In the genomic region with DNA sequence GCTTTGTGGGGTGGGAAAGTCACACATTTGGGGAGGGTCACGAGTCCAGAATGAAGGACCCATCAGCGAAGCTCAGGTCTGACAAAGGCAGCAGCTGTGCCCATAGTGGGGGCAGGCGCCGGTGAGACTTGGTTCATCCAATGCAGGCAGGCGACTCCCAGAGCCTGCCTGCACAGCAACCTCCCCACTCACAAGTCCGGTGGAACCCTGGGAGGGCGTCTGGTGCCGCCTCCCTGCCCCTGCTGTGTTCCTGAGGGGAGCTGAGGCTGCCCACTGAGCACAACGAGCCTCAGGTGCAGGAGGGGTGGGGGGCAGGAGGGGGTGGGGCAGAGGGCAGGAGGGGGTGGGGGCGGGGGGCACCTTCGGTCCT, we compare ENCODE assay signal across 16 cellular contexts. TPM values are rescaled to one million over a fixed set of nuclear protein-coding genes. Genes with fewer than 3 reads are reported as not detected.
DNase-seq lines count a peak whose midpoint lies in the region; ATAC-seq and TF ChIP-seq lines count a peak whose summit lies in the region.
"Had no signal": no experiment of that assay in that cellular context is flagged by ENCODE, and none has a peak within 500 bp of the region (broad histone marks: within the 10 kb centered on the region; RNA-seq: fewer than 3 reads in every experiment).

No MANE protein-coding gene starts in this region.

- WGBS in heart right ventricle, 2 donors, result 92% methylated on average over 8 to 11 of the region's 11 CpGs
- 87 to 89% methylated on average over 11 of the region's 11 CpGs for WGBS in aorta, 2 donors

- TF ChIP-seq CTCF in left ventricle myocardium inferior (IDR thresholded peaks at IDR 0.05; ENCODE audit: borderline replicate concordance) (no peak), heart right ventricle (IDR thresholded peaks at IDR 0.05) (no peak), RWPE2 (IDR thresholded peaks at IDR 0.05; ENCODE audit: poor library complexity, severe bottlenecking) (no peak), left lung (IDR thresholded peaks at IDR 0.05) (no peak), foreskin keratinocyte (conservative IDR thresholded peaks at IDR 0.05) (no peak)

- ATAC-seq in heart right ventricle (no peak), RWPE2 (ENCODE audit: low read depth) (no peak), left lung (no peak), aorta (ENCODE audit: low FRiP score) (no peak), foreskin keratinocyte (no peak)
- ATAC-seq: GM12878, HCT116, HepG2 had no signal

- DNase-seq in left ventricle myocardium inferior (peak; percentile 7), heart right ventricle (no peak), RWPE2 (ENCODE audit: low spot score) (peak; percentile 22), left lung (peak; percentile 27 to 45), aorta (peak; percentile 26 to 37), foreskin keratinocyte (no peak), Ammon's horn (ENCODE audit: low spot score) (no peak)
- DNase-seq: ACHN, Calu3, DMS 273 treated with DMSO at 0.1 percent for 48 hours, GM23248 had no signal

- no peaks in the 10 kb centered on the region for H3K9me3 ChIP-seq in left ventricle myocardium inferior (replicated peaks)
- no peaks in the 10 kb centered on the region for H3K9me3 ChIP-seq in heart right ventricle
- H3K9me3 ChIP-seq in RWPE2 (ENCODE audit: severe bottlenecking), result no peaks in the 10 kb centered on the region
- H3K9me3 ChIP-seq in left lung, result no peaks in the 10 kb centered on the region
- H3K9me3 ChIP-seq in aorta (ENCODE audit: control insufficient read depth, low read length), result no peaks in the 10 kb centered on the region

- H3K4me1 ChIP-seq in left ventricle myocardium inferior, result no peaks in the 10 kb centered on the region
- H3K4me1 ChIP-seq in heart right ventricle, result no peaks in the 10 kb centered on the region
- no peaks in the 10 kb centered on the region for H3K4me1 ChIP-seq in RWPE2 (ENCODE audit: insufficient read depth, poor library complexity, severe bottlenecking)
- no peaks in the 10 kb centered on the region for H3K4me1 ChIP-seq in left lung
- H3K4me1 ChIP-seq in aorta (ENCODE audit: control insufficient read depth in 1 of 2, insufficient read depth in 2 of 2, low read length in 2 of 2), result no peaks in the 10 kb centered on the region
- H3K4me1 ChIP-seq in foreskin keratinocyte, result no peaks in the 10 kb centered on the region

- H3K36me3 ChIP-seq in left ventricle myocardium inferior (peaks cover 97% of the 10 kb centered on the region), heart right ventricle (peaks cover 0 to 100% (median 70%) of the 10 kb centered on the region in 9 donors), RWPE2 (ENCODE audit: low read depth) (peaks cover 56% of the 10 kb centered on the region), left lung (peaks cover 3 to 100% of the 10 kb centered on the region in 2 donors), aorta (ENCODE audit: control insufficient read depth in 1 of 2, insufficient read depth in 2 of 2, low read length in 1 of 2) (peaks cover 4 to 22% of the 10 kb centered on the region in 2 donors)

- intact Hi-C loops in left ventricle myocardium inferior (cut with micrococcal nuclease), result no loop called here
- intact Hi-C loops in heart right ventricle (cut with DNase I), result no loop called here
- intact Hi-C loops in left lung (cut with DNase I), result no loop called here
- intact Hi-C loops in aorta (cut with DNase I), result no loop called here

- H3K27me3 ChIP-seq in left ventricle myocardium inferior (ENCODE audit: low read depth) (no peaks in the 10 kb centered on the region), heart right ventricle (no peaks in the 10 kb centered on the region), RWPE2 (ENCODE audit: insufficient read depth, poor library complexity, severe bottlenecking) (no peaks in the 10 kb centered on the region), left lung (no peaks in the 10 kb centered on the region), aorta (ENCODE audit: control insufficient read depth in 1 of 2, insufficient read depth in 2 of 2, low read length in 1 of 2) (no peaks in the 10 kb centered on the region), foreskin keratinocyte (no peaks in the 10 kb centered on the region)

- no peak overlapping the region for H3K4me3 ChIP-seq in left ventricle myocardium inferior
- H3K4me3 ChIP-seq in heart right ventricle, result no peak overlapping the region
- no peak overlapping the region for H3K4me3 ChIP-seq in RWPE2 (ENCODE audit: severe bottlenecking)
- no peak overlapping the region for H3K4me3 ChIP-seq in left lung
- no peak overlapping the region for H3K4me3 ChIP-seq in aorta (ENCODE audit: low read length in 2 of 2)
- H3K4me3 ChIP-seq: GM12878, GM23248 had no signal

- H3K27ac ChIP-seq in left ventricle myocardium inferior (replicated peaks), result no peak overlapping the region
- H3K27ac ChIP-seq in heart right ventricle, result no peak overlapping the region
- no peak overlapping the region for H3K27ac ChIP-seq in RWPE2 (ENCODE audit: poor library complexity, severe bottlenecking)
- no peak overlapping the region for H3K27ac ChIP-seq in left lung
- no peak overlapping the region for H3K27ac ChIP-seq in aorta (ENCODE audit: low read depth in 1 of 2, low read length in 2 of 2)
- no peak overlapping the region for H3K27ac ChIP-seq in foreskin keratinocyte
- H3K27ac ChIP-seq: C4-2B, GM23248 had no signal

RNA-seq across cellular contexts. Expression of a gene that starts 13.7 kb away (rescaled TPM):
- 297 TPM for total RNA-seq in left ventricle myocardium inferior
- total RNA-seq in heart right ventricle, result 100 to 1,000 TPM; 234 to 392 (median 345) TPM
- 100 to 1,000 TPM in 1 of 2 donors, 10 to 100 TPM in 1; 49.9 to 418 TPM for polyA plus RNA-seq in heart right ventricle
- total RNA-seq in left lung, result 100 to 1,000 TPM; 192 to 218 TPM
- 100 to 1,000 TPM; 128 to 136 TPM for total RNA-seq in aorta
- polyA plus RNA-seq in aorta, result 100 to 1,000 TPM in 1 of 2 donors, 10 to 100 TPM in 1; 95.4 to 196 TPM
- total RNA-seq in foreskin keratinocyte, result 130 and 132 TPM in 2 replicates
- 143 and 168 TPM in 2 replicates for polyA plus RNA-seq in foreskin keratinocyte

RNA-seq across cellular contexts. Expression of a gene that starts 55.4 kb away (rescaled TPM):
- 46.7 TPM for total RNA-seq in left ventricle myocardium inferior
- 10 to 100 TPM; 30.3 to 60.0 (median 37.2) TPM for total RNA-seq in heart right ventricle
- polyA plus RNA-seq in heart right ventricle, result 10 to 100 TPM; 61.5 to 89.7 TPM
- 1 to 10 TPM; 1.6 to 6.3 TPM for total RNA-seq in left lung
- 1 to 10 TPM; 3.3 to 9.1 TPM for total RNA-seq in aorta
- 1 to 10 TPM; 4.3 to 5.1 TPM for polyA plus RNA-seq in aorta
- 0.81 and 1.1 TPM in 2 replicates for total RNA-seq in foreskin keratinocyte
- polyA plus RNA-seq in foreskin keratinocyte, result 0.71 and 1.1 TPM in 2 replicates
- total RNA-seq: CD8-positive, alpha-beta memory T cell; GM23248 had no signal
- polyA plus RNA-seq: CD8-positive, alpha-beta memory T cell; GM23248 had no signal

Comparison
In these comparisons a context has a peak if more than half of its experiments do, and no peak if none do; other contexts are left out.
1. DNase-seq: peak in left ventricle myocardium inferior (single experiment), RWPE2 (single experiment), left lung (2 of 2) and aorta (2 of 2); none in heart right ventricle (0 of 2), foreskin keratinocyte (0 of 2) and Ammon's horn (single experiment).